ENCODE assay signal across 23 cellular contexts in the genomic region with DNA sequence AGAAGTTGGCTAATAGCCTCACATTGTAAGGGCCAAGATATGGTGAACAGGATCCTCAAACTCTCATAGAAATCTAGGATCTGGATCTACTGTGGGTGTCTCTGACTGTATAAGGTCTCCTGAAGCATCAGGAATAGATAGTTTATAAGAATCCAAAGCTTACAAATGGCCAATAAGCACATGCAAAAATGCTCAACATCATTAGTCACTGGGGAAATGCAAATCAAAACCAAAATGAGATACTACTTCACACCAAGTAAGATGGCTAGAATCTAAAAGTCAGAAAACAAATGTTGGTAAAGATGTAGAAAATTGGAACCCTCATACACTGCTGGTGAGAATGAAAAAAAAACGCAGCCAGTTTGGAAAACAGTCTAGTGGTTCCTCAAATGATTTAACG. TPM values are rescaled to one million over a fixed set of nuclear protein-coding genes. Genes with fewer than 3 reads are reported as not detected.
A peak's percentile ranks its signal among the peaks of the same experiment; 100 is the strongest.
DNase-seq lines count a peak whose midpoint lies in the region; ATAC-seq and TF ChIP-seq lines count a peak whose summit lies in the region.
"Had no signal": no experiment of that assay in that cellular context is flagged by ENCODE, and none has a peak within 500 bp of the region (broad histone marks: within the 10 kb centered on the region; RNA-seq: fewer than 3 reads in every experiment).

No MANE protein-coding gene starts in this region.

- no peak for TF ChIP-seq POLR2A in IMR-90 (IDR thresholded peaks at IDR 0.05; ENCODE audit: low read depth, low read length)

- H2AK5ac ChIP-seq in IMR-90 (ENCODE audit: low read depth, low read length): no peak overlapping the region

- BruUV-seq in IMR-90 (replicated peaks; lab: Mats Ljungman, UMichigan): no TSS peak

- H3K9ac ChIP-seq in IMR-90 (ENCODE audit: low read depth, low read length) (no peak overlapping the region), SK-N-MC (ENCODE audit: insufficient read length) (no peak overlapping the region)
- H3K9ac ChIP-seq: BLaER1 had no signal

- H3K4ac ChIP-seq in IMR-90 (ENCODE audit: low read depth, low read length): no peak overlapping the region

- H3K27ac ChIP-seq in HEK293 (ENCODE audit: extremely low read depth, low read depth, low read length): no peak overlapping the region
- no peak overlapping the region for H3K27ac ChIP-seq in IMR-90 (ENCODE audit: insufficient read depth, low read length)
- peak overlapping the region; percentile 79 for H3K27ac ChIP-seq in SK-N-MC
- H3K27ac ChIP-seq: BLaER1 had no signal

- in situ Hi-C loops in IMR-90 (cut with MboI; ENCODE audit: low sequenced_read_pairs): loop anchor here (5.0 to 25.0 kb wide), 2 partner anchors 152 to 1477 kb away; no protein-coding TSS in a partner anchor

- H3K23ac ChIP-seq in IMR-90 (ENCODE audit: low read depth, low read length): no peak overlapping the region

- H3K4me1 ChIP-seq in HEK293 (ENCODE audit: control insufficient read depth, insufficient read depth, low read length) (peaks cover 3% of the 10 kb centered on the region; the same call in 1 of the 2 replicates), IMR-90 (ENCODE audit: control insufficient read depth, insufficient read depth, low read length) (no peaks in the 10 kb centered on the region; the same call in 1 of the 2 replicates)
- H3K4me1 ChIP-seq: BE2C had no signal

- no peaks in the 10 kb centered on the region for H3K27me3 Mint-ChIP-seq in stimulated activated memory B cell treated with anti-CD40 and anti-IgM and Interleukin-4, amounts not matched to agents 10 μg/mL and 1 μg/mL and 100 μg/mL, for 72 hours

- no peak overlapping the region for H3K4me3 Mint-ChIP-seq in stimulated activated memory B cell treated with anti-CD40 and anti-IgM and Interleukin-4, amounts not matched to agents 10 μg/mL and 1 μg/mL and 100 μg/mL, for 72 hours
- H3K4me3 Mint-ChIP-seq: CD14-positive monocyte; CD4-positive, alpha-beta memory T cell; CD4-positive, CD25-positive, alpha-beta regulatory T cell; CD8-positive, alpha-beta memory T cell had no signal

- no peak overlapping the region for H2BK15ac ChIP-seq in IMR-90 (ENCODE audit: low read depth, low read length)

- no peaks in the 10 kb centered on the region for H3K4me1 Mint-ChIP-seq in stimulated activated memory B cell treated with anti-CD40 and anti-IgM and Interleukin-4, amounts not matched to agents 10 μg/mL and 1 μg/mL and 100 μg/mL, for 72 hours

- no peaks in the 10 kb centered on the region for H4K20me1 ChIP-seq in IMR-90 (ENCODE audit: insufficient read depth, low read length)
- H4K20me1 ChIP-seq: BLaER1 had no signal

- H3K18ac ChIP-seq in IMR-90 (ENCODE audit: low read depth, low read length): no peak overlapping the region

- intact Hi-C loops in IMR-90 (cut with micrococcal nuclease): no loop called here

- no peaks in the 10 kb centered on the region for H3K9me3 Mint-ChIP-seq in stimulated activated memory B cell treated with anti-CD40 and anti-IgM and Interleukin-4, amounts not matched to agents 10 μg/mL and 1 μg/mL and 100 μg/mL, for 72 hours
- H3K9me3 Mint-ChIP-seq: CD14-positive monocyte; CD4-positive, alpha-beta memory T cell; CD8-positive, alpha-beta memory T cell had no signal

- CTCF ChIA-PET in HEK293 (lab: Yijun Ruan, JAX): interaction anchor here (0.7 to 18.4 kb wide), 22 partner anchors 9 to 306 kb away, joined by 3 to 353 read pairs (median 8); partner anchors contain the start of gene RNF182
- CTCF ChIA-PET in IMR-90 (lab: Yijun Ruan, JAX): interaction anchor here (0.7 to 7.5 kb wide), 4 partner anchors 12 to 235 kb away, joined by 3 to 88 read pairs (median 7); no protein-coding TSS in a partner anchor

- no peak overlapping the region for H2BK5ac ChIP-seq in IMR-90 (ENCODE audit: low read depth, low read length, poor library complexity, severe bottlenecking)

- no peaks in the 10 kb centered on the region for H3K9me3 ChIP-seq in HEK293 (ENCODE audit: control insufficient read depth, insufficient read depth, low read depth, low read length)
- no peaks in the 10 kb centered on the region for H3K9me3 ChIP-seq in IMR-90 (ENCODE audit: control insufficient read depth, insufficient read depth, low read length)
- H3K9me3 ChIP-seq in SK-N-MC (ENCODE audit: low read depth, low read length): no peaks in the 10 kb centered on the region
- H3K9me3 ChIP-seq: BE2C, BLaER1 had no signal

- peak overlapping the region; percentile 19 for H3K27ac Mint-ChIP-seq in stimulated activated memory B cell treated with anti-CD40 and anti-IgM and Interleukin-4, amounts not matched to agents 10 μg/mL and 1 μg/mL and 100 μg/mL, for 72 hours
- H3K27ac Mint-ChIP-seq: CD14-positive monocyte; CD4-positive, alpha-beta memory T cell; CD4-positive, CD25-positive, alpha-beta regulatory T cell had no signal

- no peak for TF ChIP-seq CTCF in HEK293 (tag by site-specific recombination; IDR thresholded peaks at IDR 0.05)
- TF ChIP-seq CTCF in IMR-90 (conservative IDR thresholded peaks at IDR 0.05; ENCODE audit: low read depth, low read length): no peak

- DNase-seq in IMR-90 (no peak), SK-N-MC (ENCODE audit: low read depth, low spot score) (no peak)
- no peak for DNase-seq in activated CD8-positive, alpha-beta memory T cell treated with anti-CD3 and anti-CD28 coated beads for 24 hours
- DNase-seq: 8988T; ACHN; BE2C; C1 segment of cervical spinal cord; CD4-positive, alpha-beta memory T cell; CD4-positive, CD25-positive, alpha-beta regulatory T cell; CD8-positive, alpha-beta memory T cell; COR-L47; DMS 273 treated with DMSO at 0.1 percent for 48 hours; DMS153; DMS79; DND-41; EL; GDM1 had no signal

- H2BK20ac ChIP-seq in IMR-90 (ENCODE audit: low read depth, low read length): no peak overlapping the region

- H4K5ac ChIP-seq in IMR-90 (ENCODE audit: low read depth, low read length): no peak overlapping the region

- no peak overlapping the region for H3K4me2 ChIP-seq in IMR-90 (ENCODE audit: low read depth, low read length)
- H3K4me2 ChIP-seq: BLaER1 had no signal

- no peak overlapping the region for H2BK120ac ChIP-seq in IMR-90 (ENCODE audit: low read depth, low read length)

- POLR2A ChIA-PET in HEK293 (lab: Yijun Ruan, JAX): no interaction called here
- POLR2A ChIA-PET in IMR-90 (lab: Charles Lee; ENCODE audit: unreplicated experiment): no interaction called here

- WGBS in IMR-90 (ENCODE audit: extremely low coverage in 2 of 2, insufficient read length in 1 of 2), 2 experiments: no CpG with 5 or more reads among the region's 2 CpGs

- no peak overlapping the region for H2AK9ac ChIP-seq in IMR-90 (replicated peaks; ENCODE audit: low read depth, low read length, poor library complexity)

- H4K91ac ChIP-seq in IMR-90 (ENCODE audit: insufficient read depth, low read depth, low read length): no peak overlapping the region

- peaks cover 3% of the 10 kb centered on the region for H3K27me3 ChIP-seq in IMR-90 (ENCODE audit: control insufficient read depth, insufficient read depth, low read length)
- H3K27me3 ChIP-seq: BE2C, BLaER1 had no signal

- no peak overlapping the region for H3K56ac ChIP-seq in IMR-90 (ENCODE audit: extremely low read depth, insufficient read depth, low read length)

- H3K14ac ChIP-seq in IMR-90 (replicated peaks; ENCODE audit: low read depth, low read length): no peak overlapping the region

- no peak overlapping the region for H2AFZ ChIP-seq in IMR-90 (replicated peaks; ENCODE audit: low read length, poor library complexity)

- H3K36me3 ChIP-seq in HEK293 (ENCODE audit: control insufficient read depth in 2 of 2, insufficient read depth in 1 of 2, low read length in 2 of 2) (no peaks in the 10 kb centered on the region), IMR-90 (ENCODE audit: control insufficient read depth, insufficient read depth, low read length) (no peaks in the 10 kb centered on the region), SK-N-MC (ENCODE audit: insufficient read depth, low read length) (no peaks in the 10 kb centered on the region)
- H3K36me3 ChIP-seq: BE2C, BLaER1 had no signal

- no peak for ATAC-seq in IMR-90 (ENCODE audit: low read depth)
- no peak for ATAC-seq in stimulated activated memory B cell treated with anti-CD40 and anti-IgM and Interleukin-4, amounts not matched to agents 10 μg/mL and 1 μg/mL and 100 μg/mL, for 72 hours
- no peak for ATAC-seq in GM19463 (IDR thresholded peaks at IDR 0.05; ENCODE audit: unreplicated experiment)
- ATAC-seq in HG02852 (IDR thresholded peaks at IDR 0.05; ENCODE audit: unreplicated experiment): no peak

- H3K4me3 ChIP-seq in HEK293 (ENCODE audit: low read depth, low read length) (no peak overlapping the region), IMR-90 (ENCODE audit: insufficient read depth, low read depth, low read length) (no peak overlapping the region), SK-N-MC (no peak overlapping the region)
- H3K4me3 ChIP-seq: BLaER1 had no signal

- dilution Hi-C loops in IMR-90 (cut with HindIII; ENCODE audit: low sequenced_read_pairs, unreplicated experiment): no loop called here

- no peaks in the 10 kb centered on the region for H3K79me1 ChIP-seq in IMR-90 (ENCODE audit: low read depth in 1 of 2, low read length in 2 of 2)

- TF ChIP-seq RAD21 in IMR-90 (IDR thresholded peaks at IDR 0.05; ENCODE audit: low read length): no peak

- no peaks in the 10 kb centered on the region for H3K36me3 Mint-ChIP-seq in stimulated activated memory B cell treated with anti-CD40 and anti-IgM and Interleukin-4, amounts not matched to agents 10 μg/mL and 1 μg/mL and 100 μg/mL, for 72 hours
- H3K36me3 Mint-ChIP-seq: CD14-positive monocyte; CD4-positive, alpha-beta memory T cell; CD4-positive, CD25-positive, alpha-beta regulatory T cell; CD8-positive, alpha-beta memory T cell had no signal

- no peak overlapping the region for H4K8ac ChIP-seq in IMR-90 (ENCODE audit: low read depth in 2 of 2, low read length in 2 of 2)

- H3K9me1 ChIP-seq in IMR-90 (ENCODE audit: insufficient read depth, low read length): no peaks in the 10 kb centered on the region

TF ChIP-seq in IMR-90, 13 proteins besides CTCF, POLR2A, EP300 and RAD21:
- TF ChIP-seq MXI1 (IDR thresholded peaks at IDR 0.05; ENCODE audit: borderline replicate concordance, low read depth, low read length): no peak
- TF ChIP-seq RFX5 (IDR thresholded peaks at IDR 0.05; ENCODE audit: low read depth, low read length): peak; percentile 59; the same call in 1 of the 2 replicates
- no peak for TF ChIP-seq NFE2L2 (IDR thresholded peaks at IDR 0.05; ENCODE audit: low read depth, low read length)

RNA-seq across cellular contexts. Expression of gene RNF182, which starts 14.3 kb away (rescaled TPM):
- total RNA-seq in IMR-90 (2012; rRNA removed): 6.4 and 9.1 TPM in 2 replicates
- polyA plus RNA-seq in IMR-90 (2012; rRNA removed): 3.0 and 4.1 TPM in 2 replicates
- polyA plus RNA-seq in IMR-90 (2012; cell fraction: cytosol; rRNA removed): 1.5 and 3.6 TPM in 2 replicates
- polyA plus RNA-seq in IMR-90 (2012; cell fraction: nucleus; rRNA removed; ENCODE audit: low replicate concordance): 0.94 and 4.0 TPM in 2 replicates
- total RNA-seq: CD4-positive, alpha-beta memory T cell; CD4-positive, CD25-positive, alpha-beta regulatory T cell; CD8-positive, alpha-beta memory T cell had no signal
- polyA plus RNA-seq: CD14-positive monocyte; CD4-positive, alpha-beta memory T cell; CD4-positive, CD25-positive, alpha-beta regulatory T cell; CD8-positive, alpha-beta memory T cell had no signal
